1 cellular context compared by ENCODE assay signal in the genomic region with DNA sequence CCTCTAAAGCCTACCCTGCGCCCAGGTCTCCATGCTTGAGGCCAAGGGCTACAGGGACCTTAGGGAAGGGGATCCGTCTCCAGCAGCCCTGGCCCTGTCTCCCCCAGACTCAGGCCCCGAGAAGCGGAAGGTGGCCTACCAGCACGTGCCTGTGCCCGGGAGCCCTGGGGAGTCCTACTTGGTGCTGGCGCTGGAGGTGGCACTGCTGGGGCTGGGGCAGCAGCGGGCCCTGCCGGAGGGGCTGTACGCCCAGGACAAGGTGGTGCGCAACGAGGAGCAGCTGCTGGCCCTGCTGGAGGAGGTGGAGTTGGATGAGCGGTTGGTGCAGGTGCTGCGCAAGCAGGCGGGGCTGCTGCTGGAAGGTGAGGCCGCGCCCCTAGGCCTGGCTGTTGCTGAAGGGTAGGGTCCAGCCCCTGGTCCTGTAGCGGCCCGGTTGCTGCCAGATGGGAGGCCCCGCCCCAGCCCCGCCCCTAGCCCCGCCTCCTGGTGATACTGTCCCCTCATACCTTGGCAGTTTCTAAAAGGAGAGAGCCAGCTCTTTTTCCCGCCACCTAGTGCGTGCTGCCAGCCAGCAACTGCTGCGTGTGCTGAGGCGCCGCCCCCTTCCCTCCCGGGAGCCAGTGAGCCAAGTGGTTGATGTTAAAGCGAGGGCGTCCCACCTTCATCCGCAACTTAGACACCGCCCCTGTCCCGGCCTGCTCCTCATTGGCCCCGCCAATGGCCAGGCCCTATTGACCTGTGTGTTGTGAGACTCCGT.
TF ChIP-seq lines count a peak whose summit lies in the region.

No MANE protein-coding gene starts in this region.

TF ChIP-seq in HepG2, 621 proteins besides CTCF, POLR2A, EP300 and RAD21:
- no peak for TF ChIP-seq PHF5A (CRISPR knock-in tag; IDR thresholded peaks at IDR 0.05; ENCODE audit: low read depth, unreplicated experiment)
- TF ChIP-seq CENPBD1 (CRISPR knock-in tag; IDR thresholded peaks at IDR 0.05; ENCODE audit: borderline replicate concordance, low read depth): no peak
- TF ChIP-seq, protein P1, sequence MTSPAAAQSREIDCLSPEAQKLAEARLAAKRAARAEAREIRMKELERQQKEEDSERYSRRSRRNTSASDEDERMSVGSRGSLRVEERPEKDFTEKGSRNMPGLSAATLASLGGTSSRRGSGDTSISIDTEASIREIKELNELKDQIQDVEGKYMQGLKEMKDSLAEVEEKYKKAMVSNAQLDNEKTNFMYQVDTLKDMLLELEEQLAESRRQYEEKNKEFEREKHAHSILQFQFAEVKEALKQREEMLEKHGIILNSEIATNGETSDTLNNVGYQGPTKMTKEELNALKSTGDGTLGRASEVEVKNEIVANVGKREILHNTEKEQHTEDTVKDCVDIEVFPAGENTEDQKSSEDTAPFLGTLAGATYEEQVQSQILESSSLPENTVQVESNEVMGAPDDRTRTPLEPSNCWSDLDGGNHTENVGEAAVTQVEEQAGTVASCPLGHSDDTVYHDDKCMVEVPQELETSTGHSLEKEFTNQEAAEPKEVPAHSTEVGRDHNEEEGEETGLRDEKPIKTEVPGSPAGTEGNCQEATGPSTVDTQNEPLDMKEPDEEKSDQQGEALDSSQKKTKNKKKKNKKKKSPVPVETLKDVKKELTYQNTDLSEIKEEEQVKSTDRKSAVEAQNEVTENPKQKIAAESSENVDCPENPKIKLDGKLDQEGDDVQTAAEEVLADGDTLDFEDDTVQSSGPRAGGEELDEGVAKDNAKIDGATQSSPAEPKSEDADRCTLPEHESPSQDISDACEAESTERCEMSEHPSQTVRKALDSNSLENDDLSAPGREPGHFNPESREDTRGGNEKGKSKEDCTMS (CRISPR knock-in tag; conservative IDR thresholded peaks at IDR 0.05): no peak
- TF ChIP-seq GATAD2A (CRISPR knock-in tag; IDR thresholded peaks at IDR 0.05): no peak
- TF ChIP-seq ZNF543 (CRISPR knock-in tag; IDR thresholded peaks at IDR 0.05): no peak
- no peak for TF ChIP-seq DPF2 (CRISPR knock-in tag; IDR thresholded peaks at IDR 0.05; ENCODE audit: borderline replicate concordance, low read depth)
- TF ChIP-seq RBM39 (IDR thresholded peaks at IDR 0.05; ENCODE audit: low read depth, low read length, poor library complexity, severe bottlenecking): no peak
- TF ChIP-seq KMT2B (CRISPR knock-in tag; IDR thresholded peaks at IDR 0.05): no peak
- TF ChIP-seq PCBP1 (IDR thresholded peaks at IDR 0.05; ENCODE audit: borderline replicate concordance, low read depth, low read length): no peak
- no peak for TF ChIP-seq FOXP1 (IDR thresholded peaks at IDR 0.05)
- TF ChIP-seq FOXP1 (CRISPR knock-in tag; IDR thresholded peaks at IDR 0.05): no peak
- TF ChIP-seq, protein P2, sequence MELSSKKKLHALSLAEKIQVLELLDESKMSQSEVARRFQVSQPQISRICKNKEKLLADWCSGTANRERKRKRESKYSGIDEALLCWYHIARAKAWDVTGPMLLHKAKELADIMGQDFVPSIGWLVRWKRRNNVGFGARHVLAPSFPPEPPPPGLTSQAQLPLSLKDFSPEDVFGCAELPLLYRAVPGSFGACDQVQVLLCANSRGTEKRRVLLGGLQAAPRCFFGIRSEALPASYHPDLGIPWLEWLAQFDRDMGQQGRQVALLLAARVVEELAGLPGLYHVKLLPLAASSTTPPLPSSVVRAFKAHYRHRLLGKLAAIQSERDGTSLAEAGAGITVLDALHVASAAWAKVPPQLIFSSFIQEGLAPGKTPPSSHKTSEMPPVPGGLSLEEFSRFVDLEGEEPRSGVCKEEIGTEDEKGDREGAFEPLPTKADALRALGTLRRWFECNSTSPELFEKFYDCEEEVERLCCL (CRISPR knock-in tag; IDR thresholded peaks at IDR 0.05; ENCODE audit: borderline replicate concordance): no peak
- no peak for TF ChIP-seq ZFP62 (CRISPR knock-in tag; IDR thresholded peaks at IDR 0.05)
- no peak for TF ChIP-seq ZSCAN29 (CRISPR knock-in tag; conservative IDR thresholded peaks at IDR 0.05)
- TF ChIP-seq ZNF33A (CRISPR knock-in tag; IDR thresholded peaks at IDR 0.05; ENCODE audit: borderline replicate concordance): no peak
- TF ChIP-seq PBX3 (CRISPR knock-in tag; IDR thresholded peaks at IDR 0.05; ENCODE audit: borderline replicate concordance): no peak
- TF ChIP-seq CEBPZ (IDR thresholded peaks at IDR 0.05; ENCODE audit: low read length): no peak
